21 cellular contexts compared by ENCODE assay signal in genomic region chr15:77567202-77567601, GRCh38.
"Had no signal": no experiment of that assay in that cellular context is flagged by ENCODE, and none has a peak within 500 bp of the region (broad histone marks: within the 10 kb centered on the region; RNA-seq: fewer than 3 reads in every experiment).

No MANE protein-coding gene starts in this region.

- ATAC-seq: esophagus mucosa; gastrocnemius medialis; natural killer cell; stimulated activated effector memory CD8-positive, alpha-beta T cell treated with anti-CD3 and anti-CD28 coated beads, Interleukin-12 subunit alpha, Interleukin-12 subunit beta, amount 100 ng/mL, for 72 hours had no signal

- H3K9me3 ChIP-seq: gastrocnemius medialis, prostate gland, right atrium auricular region, sigmoid colon, stomach, thyroid gland had no signal

- H3K4me3 ChIP-seq: dorsolateral prefrontal cortex, gastrocnemius medialis, lung, prostate gland, right atrium auricular region, sigmoid colon, stomach, thyroid gland had no signal

- DNase-seq: dorsolateral prefrontal cortex; effector CD4-positive, alpha-beta T cell; foreskin fibroblast; gastrocnemius medialis; head of caudate nucleus; natural killer cell; sigmoid colon; stimulated activated CD4-positive, alpha-beta T cell treated with anti-CD3 and anti-CD28 coated beads, Interleukin-2, amount 100 ng/mL, for 24 hours; stimulated activated CD4-positive, alpha-beta T cell treated with anti-CD3 and anti-CD28 coated beads, Interleukin-4, amount 100 ng/mL, for 24 hours; stimulated activated naive CD4-positive, alpha-beta T cell treated with Interleukin-2 at 50 U/mL for 16 hours; stomach; thyroid gland; trophoblast cell had no signal

- H3K27me3 ChIP-seq: dorsolateral prefrontal cortex, gastrocnemius medialis, right atrium auricular region, sigmoid colon, stomach, thyroid gland had no signal

- H3K36me3 ChIP-seq: gastrocnemius medialis, prostate gland, right atrium auricular region, sigmoid colon, stomach, thyroid gland had no signal

- H3K4me1 ChIP-seq: prostate gland, thyroid gland had no signal

- H3K27ac ChIP-seq: epithelial cell of prostate, gastrocnemius medialis, prostate gland, right atrium auricular region, sigmoid colon, stomach, thyroid gland had no signal

- FAIRE-seq: colon, keratinocyte had no signal
